In the genomic region with DNA sequence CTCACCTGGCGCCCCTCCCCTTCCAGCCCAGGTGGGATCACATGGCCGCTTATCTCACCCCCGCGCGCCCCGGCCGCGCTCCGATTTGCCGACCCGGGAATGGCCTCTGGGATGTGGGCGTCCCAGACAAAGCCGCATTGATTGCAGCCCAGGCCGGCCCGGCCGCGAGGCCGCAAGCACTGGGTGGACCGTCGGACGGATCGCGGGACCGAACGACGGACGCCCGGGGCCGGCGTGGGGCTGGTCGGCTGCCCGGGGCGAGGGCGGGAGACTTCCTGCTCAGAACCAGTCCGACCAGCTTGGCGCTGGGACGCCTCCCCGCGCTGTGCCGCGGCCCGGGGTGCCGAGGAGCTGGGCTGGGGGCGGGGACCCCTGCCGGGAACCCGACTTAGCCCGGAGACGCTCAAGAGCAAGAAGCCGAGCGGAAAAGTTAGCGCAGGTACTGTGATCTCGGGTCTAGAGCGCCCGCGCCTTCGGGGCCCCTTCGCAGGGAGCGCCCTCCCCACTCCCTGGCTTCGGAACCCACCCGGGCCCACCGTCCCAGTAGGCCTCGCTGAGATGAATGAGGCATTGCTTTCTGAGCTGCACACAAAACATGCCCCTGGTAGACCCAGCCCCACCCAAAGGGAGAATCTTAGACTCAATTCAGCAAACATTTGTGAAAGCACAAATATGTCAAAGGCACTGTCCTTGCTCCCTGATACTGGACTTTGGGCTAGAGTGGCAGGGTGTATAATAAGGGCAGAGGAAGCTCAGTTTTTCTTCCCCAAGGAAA, we compare ENCODE assay signal across 12 cellular contexts. TPM values are rescaled to one million over a fixed set of nuclear protein-coding genes. Genes with fewer than 3 reads are reported as not detected.
DNase-seq lines count a peak whose midpoint lies in the region; ATAC-seq and TF ChIP-seq lines count a peak whose summit lies in the region.
"Had no signal": no experiment of that assay in that cellular context is flagged by ENCODE, and none has a peak within 500 bp of the region (broad histone marks: within the 10 kb centered on the region; RNA-seq: fewer than 3 reads in every experiment).

No MANE protein-coding gene starts in this region.

- peaks cover 36% of the 10 kb centered on the region for H3K27me3 Mint-ChIP-seq in activated CD8-positive, alpha-beta T cell treated with anti-CD3 and anti-CD28 coated beads, Interleukin-2, amount 10 ng/mL, durations not matched to agents 7 days and 5 days (ENCODE audit: low read depth)
- peaks cover 20% of the 10 kb centered on the region for H3K27me3 Mint-ChIP-seq in T-helper 2 cell treated with Interferon-gamma antibody and Interleukin-4, amounts not matched to agents 5 μg/mL and 100 μg/mL, for 36 hours (ENCODE audit: low read depth)

- POLR2A ChIA-PET in activated CD8-positive, alpha-beta T cell treated with anti-CD3 and anti-CD28 coated beads, Interleukin-2, amount 10 ng/mL, durations not matched to agents 7 days and 5 days (lab: Charles Lee) = no interaction called here

- no peaks in the 10 kb centered on the region for H3K36me3 Mint-ChIP-seq in activated CD8-positive, alpha-beta T cell treated with anti-CD3 and anti-CD28 coated beads, Interleukin-2, amount 10 ng/mL, durations not matched to agents 7 days and 5 days (ENCODE audit: low read depth)
- H3K36me3 Mint-ChIP-seq in T-helper 2 cell treated with Interferon-gamma antibody and Interleukin-4, amounts not matched to agents 5 μg/mL and 100 μg/mL, for 36 hours (ENCODE audit: low read depth) = no peaks in the 10 kb centered on the region

- H3K9me3 ChIP-seq in GM23248 (ENCODE audit: low read depth) (no peaks in the 10 kb centered on the region), left ventricle myocardium inferior (replicated peaks) (no peaks in the 10 kb centered on the region), ovary (no peaks in the 10 kb centered on the region)
- H3K9me3 ChIP-seq: neutrophil had no signal

- ATAC-seq in activated CD8-positive, alpha-beta T cell treated with anti-CD3 and anti-CD28 coated beads, Interleukin-2, amount 10 ng/mL, durations not matched to agents 7 days and 5 days = no peak
- ATAC-seq in GM21390 (IDR thresholded peaks at IDR 0.05; ENCODE audit: unreplicated experiment) = no peak
- ATAC-seq: activated CD4-positive, alpha-beta T cell treated with anti-CD3 and anti-CD28 coated beads for 36 hours had no signal

- DNase-seq in GM23248 (peak; percentile 34), NCI-H69 (lab: John Stamatoyannopoulos, UW) (peak; percentile 73), left ventricle myocardium inferior (no peak), ovary (no peak), EL (no peak)
- DNase-seq in activated CD8-positive, alpha-beta T cell treated with anti-CD3 and anti-CD28 coated beads, Interleukin-2, amount 10 ng/mL, durations not matched to agents 7 days and 5 days = no peak
- DNase-seq in T-helper 2 cell treated with Interferon-gamma antibody and Interleukin-4, amounts not matched to agents 5 μg/mL and 100 μg/mL, for 36 hours (ENCODE audit: low spot score) = no peak
- DNase-seq: activated CD4-positive, alpha-beta T cell treated with anti-CD3 and anti-CD28 coated beads for 36 hours; MV-4-11 had no signal

- H4K20me1 ChIP-seq in GM23248 (ENCODE audit: insufficient read depth) = no peaks in the 10 kb centered on the region

- H3K4me3 ChIP-seq in GM23248 (peak overlapping the region; percentile 16; the same call in 1 of the 2 replicates), left ventricle myocardium inferior (peak overlapping the region; percentile 52), ovary (peak overlapping the region; percentile 6)

- no peak for TF ChIP-seq CTCF in left ventricle myocardium inferior (IDR thresholded peaks at IDR 0.05; ENCODE audit: borderline replicate concordance)
- TF ChIP-seq CTCF in ovary (IDR thresholded peaks at IDR 0.05) = no peak

- no peak overlapping the region for H3K4me2 ChIP-seq in GM23248 (ENCODE audit: unreplicated experiment)

- H3K27ac ChIP-seq in GM23248 (no peak overlapping the region), left ventricle myocardium inferior (replicated peaks) (no peak overlapping the region), ovary (no peak overlapping the region)
- H3K27ac ChIP-seq: neutrophil had no signal

- no peak for TF ChIP-seq EP300 in ovary (IDR thresholded peaks at IDR 0.05)

- no peaks in the 10 kb centered on the region for H3K79me2 ChIP-seq in GM23248 (ENCODE audit: insufficient read depth)

- H3K4me3 Mint-ChIP-seq in activated CD8-positive, alpha-beta T cell treated with anti-CD3 and anti-CD28 coated beads, Interleukin-2, amount 10 ng/mL, durations not matched to agents 7 days and 5 days = no peak overlapping the region
- H3K4me3 Mint-ChIP-seq in T-helper 2 cell treated with Interferon-gamma antibody and Interleukin-4, amounts not matched to agents 5 μg/mL and 100 μg/mL, for 36 hours = no peak overlapping the region
- H3K4me3 Mint-ChIP-seq: activated CD4-positive, alpha-beta T cell treated with anti-CD3 and anti-CD28 coated beads for 36 hours; central memory CD8-positive, alpha-beta T cell had no signal

- whole genome bisulfite sequencing in GM23248 (ENCODE audit: low coverage in 1 of 2, low lambda C conversion rate in 2 of 2, missing lambda C conversion rate in 2 of 2), 2 experiments = 16% methylated on average over 55 to 62 of the region's 62 CpGs
- 7 to 12% (median 11%) methylated on average over 50 to 62 of the region's 62 CpGs for WGBS in ovary, 3 donors

- H3K36me3 ChIP-seq in GM23248 (ENCODE audit: low read depth) (no peaks in the 10 kb centered on the region), left ventricle myocardium inferior (no peaks in the 10 kb centered on the region), ovary (no peaks in the 10 kb centered on the region)
- H3K36me3 ChIP-seq: neutrophil had no signal

- peaks cover 62% of the 10 kb centered on the region for H3K27me3 ChIP-seq in GM23248 (replicated peaks; ENCODE audit: insufficient read depth)
- peaks cover 34% of the 10 kb centered on the region for H3K27me3 ChIP-seq in left ventricle myocardium inferior (ENCODE audit: low read depth)
- peaks cover 2% of the 10 kb centered on the region for H3K27me3 ChIP-seq in ovary

- no peaks in the 10 kb centered on the region for H3F3A ChIP-seq in GM23248 (ENCODE audit: insufficient read depth)

- no peak for TF ChIP-seq POLR2A in ovary (IDR thresholded peaks at IDR 0.05)

- CTCF ChIA-PET in activated CD8-positive, alpha-beta T cell treated with anti-CD3 and anti-CD28 coated beads, Interleukin-2, amount 10 ng/mL, durations not matched to agents 7 days and 5 days (lab: Charles Lee) = no interaction called here

- no peak overlapping the region for H2AFZ ChIP-seq in GM23248

- H3K4me1 ChIP-seq in GM23248 (ENCODE audit: insufficient read depth) = no peaks in the 10 kb centered on the region
- H3K4me1 ChIP-seq in left ventricle myocardium inferior = peaks cover 28% of the 10 kb centered on the region
- peaks cover 2% of the 10 kb centered on the region for H3K4me1 ChIP-seq in ovary (ENCODE audit: insufficient read depth)

- H3K9ac ChIP-seq in GM23248 = no peak overlapping the region

- H3K27ac Mint-ChIP-seq in activated CD8-positive, alpha-beta T cell treated with anti-CD3 and anti-CD28 coated beads, Interleukin-2, amount 10 ng/mL, durations not matched to agents 7 days and 5 days = no peak overlapping the region
- H3K27ac Mint-ChIP-seq in T-helper 2 cell treated with Interferon-gamma antibody and Interleukin-4, amounts not matched to agents 5 μg/mL and 100 μg/mL, for 36 hours = no peak overlapping the region
- H3K27ac Mint-ChIP-seq: activated CD4-positive, alpha-beta T cell treated with anti-CD3 and anti-CD28 coated beads for 36 hours had no signal

- in situ Hi-C loops in GM23248 (cut with MboI) = no loop called here

- no peaks in the 10 kb centered on the region for H3K4me1 Mint-ChIP-seq in activated CD8-positive, alpha-beta T cell treated with anti-CD3 and anti-CD28 coated beads, Interleukin-2, amount 10 ng/mL, durations not matched to agents 7 days and 5 days (ENCODE audit: low read depth)
- no peaks in the 10 kb centered on the region for H3K4me1 Mint-ChIP-seq in T-helper 2 cell treated with Interferon-gamma antibody and Interleukin-4, amounts not matched to agents 5 μg/mL and 100 μg/mL, for 36 hours (ENCODE audit: low read depth)
- H3K4me1 Mint-ChIP-seq: activated CD4-positive, alpha-beta T cell treated with anti-CD3 and anti-CD28 coated beads for 36 hours; central memory CD8-positive, alpha-beta T cell had no signal

- no peaks in the 10 kb centered on the region for H3K9me3 Mint-ChIP-seq in activated CD8-positive, alpha-beta T cell treated with anti-CD3 and anti-CD28 coated beads, Interleukin-2, amount 10 ng/mL, durations not matched to agents 7 days and 5 days (ENCODE audit: insufficient read depth)
- no peaks in the 10 kb centered on the region for H3K9me3 Mint-ChIP-seq in T-helper 2 cell treated with Interferon-gamma antibody and Interleukin-4, amounts not matched to agents 5 μg/mL and 100 μg/mL, for 36 hours
- H3K9me3 Mint-ChIP-seq: central memory CD8-positive, alpha-beta T cell had no signal

- H3K9me2 ChIP-seq in GM23248 (ENCODE audit: insufficient read depth) = no peaks in the 10 kb centered on the region

- intact Hi-C loops in left ventricle myocardium inferior (cut with micrococcal nuclease) = no loop called here
- intact Hi-C loops in ovary (cut with DNase I) = no loop called here

RNA-seq across cellular contexts. Expression of gene LAD1, which starts 0.4 kb away (rescaled TPM):
- not detected in 2 replicates for total RNA-seq in GM23248 (2014; rRNA removed; shearing (Covaris generic))
- not detected in 2 replicates for polyA plus RNA-seq in GM23248 (2016; fragmentation: Nextera tagmentation; extraction: Ambion mirVana)
- 2.0 TPM for total RNA-seq in left ventricle myocardium inferior
- total RNA-seq in ovary = 1 to 10 TPM in 5 of 7 donors, not detected in 2; 1.7 to 9.8 (median 3.9) TPM
- polyA plus RNA-seq in ovary = under 1 TPM; 0.13 to 0.98 TPM
- not detected for total RNA-seq in activated CD8-positive, alpha-beta T cell treated with anti-CD3 and anti-CD28 coated beads, Interleukin-2, amount 10 ng/mL, durations not matched to agents 7 days and 5 days
- total RNA-seq: activated CD4-positive, alpha-beta T cell treated with anti-CD3 and anti-CD28 coated beads for 36 hours had no signal

RNA-seq across cellular contexts. Expression of gene TNNI1, which starts 22.0 kb away (rescaled TPM):
- total RNA-seq in GM23248 (2014; rRNA removed; shearing (Covaris generic)) = not detected in 2 replicates
- polyA plus RNA-seq in GM23248 (2016; fragmentation: Nextera tagmentation; extraction: Ambion mirVana) (0.20 and 2.0 TPM in 2 replicates), ovary (under 1 TPM in 1 of 2 donors, not detected in 1; 0.02 TPM)
- total RNA-seq in left ventricle myocardium inferior (44.2 TPM), ovary (under 1 TPM in 4 of 7 donors, not detected in 3; 0.15 to 0.97 (median 0.24) TPM)
- not detected for total RNA-seq in activated CD8-positive, alpha-beta T cell treated with anti-CD3 and anti-CD28 coated beads, Interleukin-2, amount 10 ng/mL, durations not matched to agents 7 days and 5 days
- total RNA-seq: activated CD4-positive, alpha-beta T cell treated with anti-CD3 and anti-CD28 coated beads for 36 hours had no signal

RNA-seq across cellular contexts. Expression of gene TNNT2, which starts 22.1 kb away (rescaled TPM):
- not detected in 2 replicates for total RNA-seq in GM23248 (2014; rRNA removed; shearing (Covaris generic))
- 1.7 TPM in 1 of 2 replicates, not detected in the other for polyA plus RNA-seq in GM23248 (2016; fragmentation: Nextera tagmentation; extraction: Ambion mirVana)
- total RNA-seq in left ventricle myocardium inferior = 8,708 TPM
- total RNA-seq in ovary = 1 to 10 TPM in 2 of 7 donors, under 1 TPM in 4, not detected in 1; 0.11 to 2.8 (median 0.68) TPM
- polyA plus RNA-seq in ovary = 1 to 10 TPM; 1.6 to 2.3 TPM
- total RNA-seq in activated CD8-positive, alpha-beta T cell treated with anti-CD3 and anti-CD28 coated beads, Interleukin-2, amount 10 ng/mL, durations not matched to agents 7 days and 5 days = not detected
- total RNA-seq: activated CD4-positive, alpha-beta T cell treated with anti-CD3 and anti-CD28 coated beads for 36 hours had no signal

Comparison
In these comparisons a context has a peak if more than half of its experiments do, and no peak if none do; other contexts are left out.
1. DNase-seq: peak in GM23248 (single experiment) and NCI-H69 (single experiment); none in left ventricle myocardium inferior (single experiment), ovary (0 of 5), activated CD8-positive, alpha-beta T cell treated with anti-CD3 and anti-CD28 coated beads, Interleukin-2, amount 10 ng/mL, durations not matched to agents 7 days and 5 days (single experiment), T-helper 2 cell treated with Interferon-gamma antibody and Interleukin-4, amounts not matched to agents 5 μg/mL and 100 μg/mL, for 36 hours (single experiment) and EL (single experiment).
2. RNA of gene TNNI1, which starts 22.0 kb away (total RNA-seq): 44.2 TPM in left ventricle myocardium inferior (single experiment); 0.15 to 0.97 TPM in ovary, not detected in GM23248 and not detected in activated CD8-positive, alpha-beta T cell treated with anti-CD3 and anti-CD28 coated beads, Interleukin-2, amount 10 ng/mL, durations not matched to agents 7 days and 5 days; every median in the first group is over 10 times any median in the second.
3. RNA of gene TNNT2, which starts 22.1 kb away (total RNA-seq): 8,708 TPM in left ventricle myocardium inferior (single experiment); 0.11 to 2.8 TPM in ovary, not detected in GM23248 and not detected in activated CD8-positive, alpha-beta T cell treated with anti-CD3 and anti-CD28 coated beads, Interleukin-2, amount 10 ng/mL, durations not matched to agents 7 days and 5 days; every median in the first group is over 1,000 times any median in the second.
4. Peak in every context shown above with its lines, with median percentiles within 50 percentile points of each other: H3K4me3 ChIP-seq.